ENCODE assay signal across 8 cellular contexts in genomic region chr4:185470503-185471195, GRCh38.
DNase-seq lines count a peak whose midpoint lies in the region; ATAC-seq lines count a peak whose summit lies in the region.

No MANE protein-coding gene starts in this region.

- peak overlapping the region; percentile 82 for H3K4me3 Mint-ChIP-seq in activated naive CD4-positive, alpha-beta T cell treated with anti-CD3 and anti-CD28 coated beads, Interleukin-2, amount 50 U/mL, for 24 hours

- no peaks in the 10 kb centered on the region for H3K27me3 Mint-ChIP-seq in activated naive CD4-positive, alpha-beta T cell treated with anti-CD3 and anti-CD28 coated beads, Interleukin-2, amount 50 U/mL, for 24 hours

- H3K27ac Mint-ChIP-seq in activated naive CD4-positive, alpha-beta T cell treated with anti-CD3 and anti-CD28 coated beads, Interleukin-2, amount 50 U/mL, for 24 hours: peak overlapping the region; percentile 57

- peak; percentile 15 for ATAC-seq in GM21515 (IDR thresholded peaks at IDR 0.05; ENCODE audit: unreplicated experiment)

- H3K4me1 Mint-ChIP-seq in activated naive CD4-positive, alpha-beta T cell treated with anti-CD3 and anti-CD28 coated beads, Interleukin-2, amount 50 U/mL, for 24 hours: peaks cover 11% of the 10 kb centered on the region

- H3K36me3 Mint-ChIP-seq in activated naive CD4-positive, alpha-beta T cell treated with anti-CD3 and anti-CD28 coated beads, Interleukin-2, amount 50 U/mL, for 24 hours: no peaks in the 10 kb centered on the region

- DNase-seq in COR-L47 (lab: John Stamatoyannopoulos, UW) (peak; percentile 80), NCI-H69 (lab: John Stamatoyannopoulos, UW) (peak; percentile 80), globus pallidus (ENCODE audit: low spot score) (peak; percentile 63), nucleus accumbens (lab: John Stamatoyannopoulos, UW) (peak in 41 of 56 donors; percentile 24 to 83 (median 58)), NCI-H446 treated with DMSO at 0.1 percent for 48 hours (lab: John Stamatoyannopoulos, UW) (no peak), SHP77 treated with DMSO at 0.1 percent for 48 hours (lab: John Stamatoyannopoulos, UW) (no peak)

- H3K9me3 Mint-ChIP-seq in activated naive CD4-positive, alpha-beta T cell treated with anti-CD3 and anti-CD28 coated beads, Interleukin-2, amount 50 U/mL, for 24 hours: no peaks in the 10 kb centered on the region

Comparison
In these comparisons a context has a peak if more than half of its experiments do, and no peak if none do; other contexts are left out.
1. DNase-seq: peak in COR-L47 (single experiment), NCI-H69 (single experiment), globus pallidus (single experiment) and nucleus accumbens (41 of 56); none in NCI-H446 treated with DMSO at 0.1 percent for 48 hours (single experiment) and SHP77 treated with DMSO at 0.1 percent for 48 hours (single experiment).